In the genomic region with DNA sequence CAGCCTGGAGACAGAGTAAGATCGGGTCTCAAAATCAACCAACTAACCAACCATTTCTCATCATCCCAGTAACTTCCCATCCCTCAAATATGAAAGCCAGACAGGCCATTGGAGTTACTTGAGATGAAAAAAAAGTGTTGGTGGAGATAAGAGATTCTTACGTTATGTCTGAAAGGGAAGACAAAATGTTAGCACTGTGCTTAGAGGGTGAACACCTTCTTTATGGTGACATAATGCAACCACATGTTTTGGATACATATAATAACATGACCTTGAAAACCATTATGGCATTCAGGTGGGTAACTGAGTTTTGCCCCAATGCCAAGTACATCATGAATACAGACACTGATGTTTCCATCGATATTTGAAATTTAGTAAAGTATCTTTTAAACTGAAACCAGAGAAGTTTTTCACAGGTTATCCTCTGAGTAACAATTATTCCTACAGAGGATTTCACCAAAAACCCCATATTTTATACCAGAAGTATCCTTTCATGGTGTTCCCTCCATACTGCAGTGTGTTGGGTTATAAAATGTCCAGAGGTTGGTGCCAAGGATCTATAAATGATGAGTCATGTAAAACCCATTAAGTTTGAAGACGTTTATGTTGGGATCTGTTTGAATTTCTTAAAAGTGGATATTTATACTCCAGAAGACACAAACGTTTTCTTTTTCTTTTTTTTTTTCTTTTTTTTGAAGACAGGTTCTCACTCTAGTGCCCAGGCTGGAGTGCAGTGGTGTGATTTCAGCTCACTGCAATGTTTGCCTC, we compare ENCODE assay signal across 27 cellular contexts. TPM values are rescaled to one million over a fixed set of nuclear protein-coding genes. Genes with fewer than 3 reads are reported as not detected.
DNase-seq lines count a peak whose midpoint lies in the region; ATAC-seq, FAIRE-seq and TF ChIP-seq lines count a peak whose summit lies in the region.
"Had no signal": no experiment of that assay in that cellular context is flagged by ENCODE, and none has a peak within 500 bp of the region (broad histone marks: within the 10 kb centered on the region; RNA-seq: fewer than 3 reads in every experiment).

No MANE protein-coding gene starts in this region.

- BruUV-seq in HepG2 (replicated peaks; lab: Mats Ljungman, UMichigan) (no TSS peak), GM12878 (replicated peaks; lab: Mats Ljungman, UMichigan) (no TSS peak)

- WGBS in HepG2 (ENCODE audit: low lambda C conversion rate): 82% methylated on average over 5 of the region's 5 CpGs
- 69% methylated on average over 4 of the region's 5 CpGs for whole genome bisulfite sequencing in right lobe of liver (ENCODE audit: insufficient coverage, low coverage, low lambda C conversion rate, missing lambda C conversion rate)
- WGBS in GM12878 (ENCODE audit: insufficient coverage, insufficient replicate concordance, low lambda C conversion rate, missing lambda C conversion rate): 89% methylated on average over 4 of the region's 5 CpGs
- WGBS in thyroid gland, 2 donors: 82 to 90% methylated on average over 5 of the region's 5 CpGs

- TF ChIP-seq RAD21 in HepG2 (CRISPR knock-in tag; IDR thresholded peaks at IDR 0.05): no peak
- no peak for TF ChIP-seq RAD21 in GM12878 (IDR thresholded peaks at IDR 0.05; ENCODE audit: insufficient read depth, low read depth, low read length)

- no peaks in the 10 kb centered on the region for H3F3A ChIP-seq in neural progenitor cell (ENCODE audit: low read depth)

- FAIRE-seq in HepG2 (lab: Jason Lieb, UNC) (no peak), GM12878 (lab: Jason Lieb, UNC) (peak; percentile 35)
- FAIRE-seq: HTR-8/SVneo had no signal

- H3K79me2 ChIP-seq in HepG2 (ENCODE audit: insufficient read depth, low read length): peaks cover 2% of the 10 kb centered on the region
- peaks cover 8% of the 10 kb centered on the region for H3K79me2 ChIP-seq in GM12878 (ENCODE audit: control insufficient read depth, insufficient read depth, low read length)
- no peaks in the 10 kb centered on the region for H3K79me2 ChIP-seq in neural progenitor cell (ENCODE audit: low read depth)

- TF ChIP-seq EP300 in HepG2 (IDR thresholded peaks at IDR 0.05; ENCODE audit: low read depth in 2 of 2, low read length in 2 of 2) (no peak), HepG2 (CRISPR knock-in tag; IDR thresholded peaks at IDR 0.05; ENCODE audit: borderline replicate concordance) (no peak), GM12878 (IDR thresholded peaks at IDR 0.05; ENCODE audit: borderline replicate concordance in 1 of 2, control insufficient read depth in 1 of 2, low read depth in 2 of 2, low read length in 2 of 2) (no peak)

- no peaks in the 10 kb centered on the region for H3K27me3 ChIP-seq in HepG2 (ENCODE audit: control insufficient read depth in 1 of 2, insufficient read depth in 2 of 2, low read length in 2 of 2)
- no peaks in the 10 kb centered on the region for H3K27me3 ChIP-seq in right lobe of liver
- H3K27me3 ChIP-seq in GM12878 (replicated peaks in 1 of 2; ENCODE audit: control insufficient read depth in 2 of 2, insufficient read depth in 2 of 2, low read length in 1 of 2): no peaks in the 10 kb centered on the region
- H3K27me3 ChIP-seq in thyroid gland: no peaks in the 10 kb centered on the region
- no peaks in the 10 kb centered on the region for H3K27me3 ChIP-seq in neural progenitor cell
- H3K27me3 ChIP-seq: adrenal gland, body of pancreas, dorsolateral prefrontal cortex, gastroesophageal sphincter, hepatocyte, SJSA1, uterus had no signal

- POLR2A ChIA-PET in HepG2 (lab: Yijun Ruan, JAX) (no interaction called here), GM12878 (lab: Charles Lee) (no interaction called here)

- RAD21 ChIA-PET in GM12878 (lab: Charles Lee; ENCODE audit: unreplicated experiment): interaction anchor here (1.7 kb wide), 1 partner anchor 37 kb away, joined by 7 read pairs; no protein-coding TSS in a partner anchor

- H3K4me3 Mint-ChIP-seq in neural progenitor cell: no peak overlapping the region

- H4K20me1 ChIP-seq in HepG2 (ENCODE audit: insufficient read depth, low read length): no peaks in the 10 kb centered on the region
- H4K20me1 ChIP-seq in GM12878 (ENCODE audit: control insufficient read depth, insufficient read depth): no peaks in the 10 kb centered on the region
- H4K20me1 ChIP-seq in neural progenitor cell (ENCODE audit: low read depth): no peaks in the 10 kb centered on the region

- H2AFZ ChIP-seq in HepG2 (ENCODE audit: low read length): no peak overlapping the region
- H2AFZ ChIP-seq in GM12878 (ENCODE audit: control insufficient read depth, low read depth, low read length): no peak overlapping the region
- no peak overlapping the region for H2AFZ ChIP-seq in neural progenitor cell (replicated peaks)
- H2AFZ ChIP-seq: hepatocyte had no signal

- H3K4me2 ChIP-seq in HepG2 (ENCODE audit: low read depth, low read length) (no peak overlapping the region), GM12878 (ENCODE audit: control insufficient read depth, insufficient read depth) (peak overlapping the region; percentile 94), neural progenitor cell (no peak overlapping the region)
- H3K4me2 ChIP-seq: hepatocyte, KMS-11 had no signal

- ATAC-seq in HepG2 (no peak), right lobe of liver (no peak), GM18511 (IDR thresholded peaks at IDR 0.05; ENCODE audit: unreplicated experiment) (peak; percentile 13), GM12878 (peak; percentile 36; the same call in 2 of the 3 replicates), HG03095 (IDR thresholded peaks at IDR 0.05; ENCODE audit: unreplicated experiment) (no peak)
- ATAC-seq: body of pancreas, gastroesophageal sphincter had no signal

- no peak overlapping the region for H3K27ac ChIP-seq in HepG2 (ENCODE audit: extremely low read length, insufficient read depth, low read length)
- no peak overlapping the region for H3K27ac ChIP-seq in right lobe of liver
- no peak overlapping the region for H3K27ac ChIP-seq in GM12878 (ENCODE audit: control insufficient read depth, insufficient read depth)
- H3K27ac ChIP-seq in thyroid gland: peak overlapping the region in 2 of 3 donors; percentile 20 to 43
- no peak overlapping the region for H3K27ac ChIP-seq in neural progenitor cell
- H3K27ac ChIP-seq: body of pancreas, C4-2B, dorsolateral prefrontal cortex, gastroesophageal sphincter, hepatocyte, KMS-11, prostate gland, SJSA1, thoracic aorta, uterus had no signal

- no peaks in the 10 kb centered on the region for H3K9me3 Mint-ChIP-seq in neural progenitor cell
- H3K9me3 Mint-ChIP-seq: activated T-helper 2 cell treated with anti-CD3 and anti-CD28 coated beads, Interferon-gamma antibody, Interleukin-2, Interleukin-4, amounts not matched to agents 10 μg/mL and 5 μg/mL and 100 μg/mL, durations not matched to agents 14 hours and 24 hours and 36 hours had no signal

- H3K9ac ChIP-seq in HepG2 (ENCODE audit: insufficient read depth, low read depth, low read length) (no peak overlapping the region), GM12878 (ENCODE audit: control insufficient read depth, insufficient read depth, low read length) (no peak overlapping the region), neural progenitor cell (no peak overlapping the region)
- H3K9ac ChIP-seq: KMS-11 had no signal

- H3K36me3 ChIP-seq in HepG2 (replicated peaks in 1 of 2; ENCODE audit: control insufficient read depth in 1 of 2, insufficient read depth in 2 of 2, low read length in 2 of 2) (no peaks in the 10 kb centered on the region), right lobe of liver (peaks cover 0 to 3% (median 0%) of the 10 kb centered on the region in 4 donors), GM12878 (ENCODE audit: control insufficient read depth in 2 of 2, insufficient read depth in 2 of 2, low read length in 1 of 2) (no peaks in the 10 kb centered on the region; a peak in 1 of 4 replicates), thyroid gland (no peaks in the 10 kb centered on the region), neural progenitor cell (no peaks in the 10 kb centered on the region)
- H3K36me3 ChIP-seq: adrenal gland, gastroesophageal sphincter, prostate gland, thoracic aorta, uterus had no signal

- no peaks in the 10 kb centered on the region for H3K27me3 Mint-ChIP-seq in neural progenitor cell (ENCODE audit: insufficient read depth, low read depth)

- H3K9me3 ChIP-seq in HepG2 (ENCODE audit: low read length) (no peaks in the 10 kb centered on the region), right lobe of liver (no peaks in the 10 kb centered on the region), GM12878 (replicated peaks; ENCODE audit: control insufficient read depth, insufficient read depth, low read length) (no peaks in the 10 kb centered on the region), thyroid gland (no peaks in the 10 kb centered on the region), neural progenitor cell (ENCODE audit: low read depth) (no peaks in the 10 kb centered on the region)
- H3K9me3 ChIP-seq: adrenal gland, body of pancreas, gastroesophageal sphincter, prostate gland, SJSA1, thoracic aorta, uterus had no signal

- DNase-seq in HepG2 (ENCODE audit: low spot score) (no peak), right lobe of liver (no peak), GM12878 (ENCODE audit: low read depth, low spot score) (no peak), thyroid gland (no peak), neural progenitor cell (ENCODE audit: low spot score) (no peak)
- DNase-seq: body of pancreas; dorsolateral prefrontal cortex; NCI-H1436; NCI-H2081 treated with DMSO at 0.1 percent for 48 hours; NCI-H774; RPMI8226; stimulated activated CD4-positive, alpha-beta T cell treated with anti-CD3 and anti-CD28 coated beads, Interleukin-15, amount 100 ng/mL, for 24 hours; stimulated activated naive CD4-positive, alpha-beta T cell; T-helper 1 cell; uterus had no signal

- in situ Hi-C loops in HepG2 (cut with HindIII; ENCODE audit: extremely low pct_ligation_motif_present, low pct_unique_long_range_greater_than_20kb) (no loop called here), GM12878 (cut with MboI) (no loop called here)

- TF ChIP-seq CTCF in HepG2 (CRISPR knock-in tag; IDR thresholded peaks at IDR 0.05): no peak
- no peak for TF ChIP-seq CTCF in right lobe of liver (IDR thresholded peaks at IDR 0.05)
- no peak for TF ChIP-seq CTCF in GM12878 (IDR thresholded peaks at IDR 0.05 in 2 of 3, conservative IDR thresholded peaks at IDR 0.05 in 1 of 3; ENCODE audit: control insufficient read depth in 2 of 3, extremely low read depth in 1 of 3, insufficient read depth in 1 of 3, low read depth in 3 of 3, low read length in 3 of 3)
- TF ChIP-seq CTCF in thyroid gland (IDR thresholded peaks at IDR 0.05): no peak
- TF ChIP-seq CTCF in neural progenitor cell (IDR thresholded peaks at IDR 0.05): no peak

- H3K4me1 ChIP-seq in HepG2 (ENCODE audit: insufficient read depth, low read length): no peaks in the 10 kb centered on the region
- H3K4me1 ChIP-seq in right lobe of liver: no peaks in the 10 kb centered on the region
- peaks cover 14% of the 10 kb centered on the region for H3K4me1 ChIP-seq in GM12878 (ENCODE audit: control insufficient read depth, insufficient read depth, low read length)
- peaks cover 28 to 42% of the 10 kb centered on the region in 2 donors for H3K4me1 ChIP-seq in thyroid gland
- H3K4me1 ChIP-seq in neural progenitor cell: no peaks in the 10 kb centered on the region
- H3K4me1 ChIP-seq: prostate gland, uterus had no signal

- no peak overlapping the region for H3K4me3 ChIP-seq in HepG2 (replicated peaks in 1 of 3; ENCODE audit: insufficient read depth in 1 of 3, low read depth in 2 of 3, low read length in 3 of 3)
- no peak overlapping the region for H3K4me3 ChIP-seq in right lobe of liver
- H3K4me3 ChIP-seq in GM12878: 0 out of 2 replicates have a peak overlapping the region, but pooled peaks have one; percentile 54
- H3K4me3 ChIP-seq in thyroid gland (replicated peaks in 1 of 3): no peak overlapping the region
- H3K4me3 ChIP-seq in neural progenitor cell: no peak overlapping the region
- H3K4me3 ChIP-seq: adrenal gland, body of pancreas, dorsolateral prefrontal cortex, gastroesophageal sphincter, hepatocyte, prostate gland, SJSA1, thoracic aorta, uterus had no signal

- SMC1A ChIA-PET in GM12878 (lab: Charles Lee; ENCODE audit: uncharacterized antibody, unreplicated experiment): interaction anchor here (0.9 to 2.3 kb wide), 10 partner anchors 9 to 48 kb away, joined by 3 to 14 read pairs (median 4); no protein-coding TSS in a partner anchor

- CTCF ChIA-PET in HepG2 (lab: Yijun Ruan, JAX; ENCODE audit: low intra/inter-chr PET ratio, low total read pairs) (no interaction called here), GM12878 (lab: Yijun Ruan, JAX) (interaction anchor here (1.0 to 5.1 kb wide), 6 partner anchors 12 to 41 kb away, joined by 3 to 28 read pairs (median 5); no protein-coding TSS in a partner anchor)

- H3K27ac Mint-ChIP-seq in neural progenitor cell: no peak overlapping the region

- no peaks in the 10 kb centered on the region for H3K36me3 Mint-ChIP-seq in neural progenitor cell

- TF ChIP-seq POLR2A in HepG2 (IDR thresholded peaks at IDR 0.05; ENCODE audit: insufficient read depth in 1 of 2, low read depth in 2 of 2, low read length in 2 of 2): no peak
- no peak for TF ChIP-seq POLR2A in right lobe of liver (IDR thresholded peaks at IDR 0.05)
- TF ChIP-seq POLR2A in GM12878 (IDR thresholded peaks at IDR 0.05; ENCODE audit: low read depth, low read length): no peak
- TF ChIP-seq POLR2A in thyroid gland (IDR thresholded peaks at IDR 0.05): no peak

- H3K4me1 Mint-ChIP-seq in neural progenitor cell: no peaks in the 10 kb centered on the region

- intact Hi-C loops in HepG2 (cut with micrococcal nuclease; ENCODE audit: unreplicated experiment) (no loop called here), right lobe of liver (cut with DNase I) (no loop called here), GM12878 (cut with micrococcal nuclease; ENCODE audit: unreplicated experiment) (no loop called here), thyroid gland (cut with DNase I) (no loop called here)

RNA-seq across cellular contexts. Expression of a gene that starts 45.5 kb away (rescaled TPM):
- total RNA-seq in HepG2 (2016; rRNA removed; fragmentation: Illumina TruSeq; extraction: Trizol) (10.3 and 15.2 TPM in 2 replicates), right lobe of liver (10 to 100 TPM; 12.7 to 30.5 (median 20.5) TPM), GM12878 (2014; rRNA removed) (24.5 and 26.0 TPM in 2 replicates), GM12878 (2014; rRNA removed; fragmentation: Illumina TruSeq; extraction: Trizol) (15.0 and 15.4 TPM in 2 replicates), GM12878 (2021) (32.9 and 35.0 TPM in 2 replicates), thyroid gland (100 to 1,000 TPM in 3 of 4 donors, 10 to 100 TPM in 1; 82.0 to 174 (median 144) TPM), neural progenitor cell (ENCODE audit: low replicate concordance) (11.8 and 20.8 TPM in 2 replicates)
- total RNA-seq in HepG2 (2016; cell fraction: cytosol; rRNA removed; fragmentation: Illumina TruSeq; extraction: Trizol; ENCODE audit: low read depth): 2.4 and 3.1 TPM in 2 replicates
- 9.4 and 12.9 TPM in 2 replicates for total RNA-seq in HepG2 (2016; cell fraction: insoluble cytoplasmic fraction; rRNA removed; fragmentation: Illumina TruSeq; extraction: Trizol)
- total RNA-seq in HepG2 (2016; cell fraction: membrane; rRNA removed; fragmentation: Illumina TruSeq; extraction: Trizol): 7.2 and 7.6 TPM in 2 replicates
- total RNA-seq in HepG2 (2016; cell fraction: nucleus; rRNA removed; fragmentation: Illumina TruSeq; extraction: Trizol): 20.2 and 27.8 TPM in 2 replicates
- polyA plus RNA-seq in HepG2 (2011; rRNA removed) (9.4 and 9.8 TPM in 2 replicates), GM12878 (2011; rRNA removed) (10.3 and 12.0 TPM in 2 replicates), GM12878 (2014; fragmentation: Illumina TruSeq; extraction: Trizol) (17.6 and 18.1 TPM in 2 replicates), GM12878 (2014; fragmentation: Nextera tagmentation; extraction: Ambion mirVana) (1 to 10 TPM; 2.9 to 8.0 TPM), GM12878 (2014; rRNA removed) (16.9 and 21.0 TPM in 2 replicates), GM12878 (2016; fragmentation: Nextera tagmentation; extraction: Ambion mirVana) (10 to 100 TPM; 30.7 to 41.4 TPM)
- 4.3 and 6.0 TPM in 2 replicates for polyA plus RNA-seq in HepG2 (2011; cell fraction: cytosol; rRNA removed)
- polyA plus RNA-seq in HepG2 (2011; cell fraction: nucleus; rRNA removed): 13.6 and 15.8 TPM in 2 replicates
- 7.2 and 9.5 TPM in 2 replicates for polyA plus RNA-seq in HepG2 (2012)
- polyA plus RNA-seq in HepG2 (2016; cell fraction: cytosol; fragmentation: Illumina TruSeq; extraction: Trizol; ENCODE audit: low read depth): 0.59 and 1.3 TPM in 2 replicates
- polyA plus RNA-seq in HepG2 (2016; cell fraction: insoluble cytoplasmic fraction; fragmentation: Illumina TruSeq; extraction: Trizol; ENCODE audit: low read depth): 7.3 and 8.6 TPM in 2 replicates
- 1.5 and 1.9 TPM in 2 replicates for polyA plus RNA-seq in HepG2 (2016; cell fraction: membrane; fragmentation: Illumina TruSeq; extraction: Trizol; ENCODE audit: low read depth)
- 14.2 and 15.4 TPM in 2 replicates for polyA plus RNA-seq in HepG2 (2016; cell fraction: nucleus; fragmentation: Illumina TruSeq; extraction: Trizol; ENCODE audit: insufficient read depth, low read depth)
- 8.6 and 11.3 TPM in 2 replicates for polyA minus RNA-seq in HepG2 (2011; rRNA and poly(A)+ RNA removed; ENCODE audit: low replicate concordance)
- polyA minus RNA-seq in HepG2 (2011; cell fraction: cytosol; rRNA and poly(A)+ RNA removed): 17.2 and 18.3 TPM in 2 replicates
- polyA minus RNA-seq in HepG2 (2011; cell fraction: nucleus; rRNA and poly(A)+ RNA removed): 41.1 and 50.6 TPM in 2 replicates
- total RNA-seq in GM12878 (2013; cell fraction: nucleolus; rRNA removed): 99.3 and 101 TPM in 2 replicates
- polyA plus RNA-seq in GM12878 (2011; ENCODE audit: low read depth): 8.7 TPM
- polyA plus RNA-seq in GM12878 (2011; cell fraction: cytosol; rRNA removed): 9.9 and 13.4 TPM in 2 replicates
- 18.1 and 24.2 TPM in 2 replicates for polyA plus RNA-seq in GM12878 (2011; cell fraction: nucleus; rRNA removed)
- 13.3 and 15.6 TPM in 2 replicates for polyA plus RNA-seq in GM12878 (2012)
- 19.1 and 24.8 TPM in 2 replicates for polyA minus RNA-seq in GM12878 (2011; rRNA and poly(A)+ RNA removed)
- 12.2 and 13.6 TPM in 2 replicates for polyA minus RNA-seq in GM12878 (2011; cell fraction: cytosol; rRNA and poly(A)+ RNA removed)
- 25.9 and 39.5 TPM in 2 replicates for polyA minus RNA-seq in GM12878 (2011; cell fraction: nucleus; rRNA and poly(A)+ RNA removed)

Comparison
In these comparisons a context has a peak if more than half of its experiments do, and no peak if none do; other contexts are left out.
1. ATAC-seq: peak in GM18511 (single experiment) and GM12878 (single experiment); none in HepG2 (single experiment), right lobe of liver (0 of 4) and HG03095 (single experiment).
2. H3K27ac ChIP-seq: peak in thyroid gland (2 of 3); none in HepG2 (single experiment), right lobe of liver (0 of 3), GM12878 (single experiment) and neural progenitor cell (single experiment).